Comparison of ENCODE assay signal across 16 cellular contexts in genomic region chr16:27698746-27699145, GRCh38.
DNase-seq lines count a peak whose midpoint lies in the region; FAIRE-seq and TF ChIP-seq lines count a peak whose summit lies in the region.
"Had no signal": no experiment of that assay in that cellular context is flagged by ENCODE, and none has a peak within 500 bp of the region (broad histone marks: within the 10 kb centered on the region; RNA-seq: fewer than 3 reads in every experiment).

No MANE protein-coding gene starts in this region.

- H3K27ac Mint-ChIP-seq in chondrocyte (ENCODE audit: unreplicated experiment), result no peak overlapping the region
- H3K27ac Mint-ChIP-seq in HFFc6, result no peak overlapping the region
- H3K27ac Mint-ChIP-seq: CD4-positive, alpha-beta memory T cell had no signal

- WGBS in spleen, 5 donors, result 94 to 98% (median 96%) methylated on average over 8 of the region's 8 CpGs

- H3K36me3 ChIP-seq in kidney (ENCODE audit: control insufficient read depth in 1 of 2, insufficient read depth in 2 of 2, low read length in 2 of 2) (peaks cover 5 to 7% of the 10 kb centered on the region in 2 donors), spleen (peaks cover 0 to 54% (median 16%) of the 10 kb centered on the region in 6 donors)

- H3K9me3 Mint-ChIP-seq in chondrocyte (ENCODE audit: low read depth), result peaks cover 2% of the 10 kb centered on the region
- no peaks in the 10 kb centered on the region for H3K9me3 Mint-ChIP-seq in HFFc6

- H3K4me3 Mint-ChIP-seq in chondrocyte (ENCODE audit: unreplicated experiment), result no peak overlapping the region
- no peak overlapping the region for H3K4me3 Mint-ChIP-seq in HFFc6
- H3K4me3 Mint-ChIP-seq: CD4-positive, alpha-beta memory T cell had no signal

- no peak for TF ChIP-seq POLR2A in spleen (IDR thresholded peaks at IDR 0.05)

- TF ChIP-seq CTCF in chondrocyte (IDR thresholded peaks at IDR 0.05), result no peak
- no peak for TF ChIP-seq CTCF in kidney (IDR thresholded peaks at IDR 0.05; ENCODE audit: borderline replicate concordance, extremely low read depth, insufficient read depth)
- TF ChIP-seq CTCF in spleen (IDR thresholded peaks at IDR 0.05 in 8 of 11, conservative IDR thresholded peaks at IDR 0.05 in 3 of 11), result no peak
- TF ChIP-seq CTCF in HFFc6 (IDR thresholded peaks at IDR 0.05), result no peak

- H3K27ac ChIP-seq in kidney (ENCODE audit: low read depth in 2 of 2, low read length in 2 of 2) (no peak overlapping the region), spleen (no peak overlapping the region)
- H3K27ac ChIP-seq: GM23248 had no signal

- H3K36me3 Mint-ChIP-seq in chondrocyte (ENCODE audit: low read depth) (peaks cover 8% of the 10 kb centered on the region), HFFc6 (ENCODE audit: low read depth) (no peaks in the 10 kb centered on the region)

- H3K4me1 Mint-ChIP-seq in chondrocyte (ENCODE audit: low read depth), result peaks cover 15% of the 10 kb centered on the region
- H3K4me1 Mint-ChIP-seq in HFFc6 (ENCODE audit: low read depth), result peaks cover 9% of the 10 kb centered on the region

- no peaks in the 10 kb centered on the region for H3K27me3 Mint-ChIP-seq in chondrocyte (ENCODE audit: low read depth)
- no peaks in the 10 kb centered on the region; the same call in 1 of the 2 replicates for H3K27me3 Mint-ChIP-seq in HFFc6 (ENCODE audit: insufficient read depth)
- H3K27me3 Mint-ChIP-seq: CD4-positive, alpha-beta memory T cell had no signal

- H3K9me3 ChIP-seq in kidney (ENCODE audit: control insufficient read depth in 1 of 2, low read length in 2 of 2), result no peaks in the 10 kb centered on the region
- H3K9me3 ChIP-seq in spleen, result no peaks in the 10 kb centered on the region

- H3K27me3 ChIP-seq in spleen (replicated peaks in 1 of 7), result no peaks in the 10 kb centered on the region

- intact Hi-C loops in kidney (cut with DNase I) (no loop called here), spleen (cut with DNase I; ENCODE audit: low total_unique reads) (no loop called here)

- H3K4me3 ChIP-seq in kidney (ENCODE audit: low read length in 2 of 2) (no peak overlapping the region), spleen (no peak overlapping the region)
- H3K4me3 ChIP-seq: GM23248 had no signal

- DNase-seq in chondrocyte (ENCODE audit: low spot score) (peak; percentile 34), kidney (peak; percentile 37), spleen (peak; percentile 22), activated gamma-delta T cell (lab: John Stamatoyannopoulos, UW) (no peak), NCI-H526 treated with DMSO at 0.1 percent for 48 hours (lab: John Stamatoyannopoulos, UW) (no peak), HFFc6 (no peak)
- DNase-seq: Calu3; CD4-positive, alpha-beta memory T cell; COR-L47; DMS53; DMS79 treated with DMSO at 0.1 percent for 48 hours; GF-D8; GM23248; HCEC 1CT had no signal

- no peak for FAIRE-seq in kidney (lab: Jason Lieb, UNC)
- FAIRE-seq: GM12891, GM19239 had no signal

- H3K4me1 ChIP-seq in kidney (ENCODE audit: control insufficient read depth in 1 of 2, insufficient read depth in 1 of 2, low read depth in 1 of 2, low read length in 2 of 2), result peaks cover 0 to 7% of the 10 kb centered on the region in 2 donors
- peaks cover 0 to 14% (median 10%) of the 10 kb centered on the region in 6 donors for H3K4me1 ChIP-seq in spleen

- H3K9ac ChIP-seq in kidney (ENCODE audit: low read length in 2 of 2), result no peak overlapping the region
- H3K9ac ChIP-seq: GM23248 had no signal

Comparison
In these comparisons a context has a peak if more than half of its experiments do, and no peak if none do; other contexts are left out.
1. DNase-seq: peak in chondrocyte (single experiment), kidney (single experiment) and spleen (single experiment); none in activated gamma-delta T cell (single experiment), NCI-H526 treated with DMSO at 0.1 percent for 48 hours (single experiment) and HFFc6 (single experiment).